In the genomic region with DNA sequence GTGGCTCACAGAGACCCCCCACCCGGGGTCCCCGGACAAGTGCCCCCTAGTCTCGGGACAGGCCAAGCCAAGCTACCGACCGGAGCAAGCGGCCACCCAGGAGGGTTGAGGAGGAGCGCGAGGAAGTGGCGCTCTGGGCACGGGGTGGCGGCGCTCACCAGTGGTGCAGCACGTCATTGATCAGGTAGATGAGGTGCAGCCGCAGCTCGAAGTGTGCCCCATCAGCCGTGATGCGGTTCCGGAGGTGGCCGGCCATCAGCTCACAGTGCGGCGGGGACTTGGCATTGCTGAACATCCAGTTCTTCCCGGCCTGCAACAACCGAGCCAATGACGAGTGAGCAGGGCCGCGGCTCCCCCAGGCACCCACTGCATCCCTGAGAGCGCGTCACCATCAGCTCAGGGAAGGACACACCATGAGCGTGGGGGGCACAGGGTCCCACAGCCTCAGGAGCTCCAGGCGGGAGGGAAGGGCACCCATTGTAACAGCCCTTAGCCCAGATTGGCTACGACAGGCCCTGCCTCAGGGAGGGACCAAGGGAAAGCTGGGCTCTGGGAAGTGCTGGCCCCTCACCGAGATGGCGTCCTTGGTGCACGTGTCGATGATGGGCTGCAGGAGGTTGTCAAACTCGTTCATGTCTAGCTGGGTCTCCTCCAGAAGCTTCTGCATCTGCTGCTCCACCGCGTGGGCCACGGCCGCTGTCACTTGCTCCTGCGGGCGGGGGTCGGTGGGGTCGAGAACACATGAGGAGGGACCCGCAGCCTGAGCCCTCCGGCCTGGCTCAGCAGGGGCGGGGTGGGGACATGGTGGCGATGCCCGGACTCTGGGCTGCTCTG, we compare ENCODE assay signal across 2 cellular contexts.
TF ChIP-seq lines count a peak whose summit lies in the region.

No MANE protein-coding gene starts in this region.

TF ChIP-seq in HEK293, 187 proteins besides CTCF, POLR2A, EP300 and RAD21:
- TF ChIP-seq ZNF2 (tag by site-specific recombination; IDR thresholded peaks at IDR 0.05) (no peak), ZNF341 (tag by site-specific recombination; IDR thresholded peaks at IDR 0.05; ENCODE audit: low read depth) (peak; percentile 66), ZNF707 (tag by site-specific recombination; IDR thresholded peaks at IDR 0.05) (no peak), ZNF48 (tag by site-specific recombination; IDR thresholded peaks at IDR 0.05) (no peak), ZBTB48 (tag by site-specific recombination; IDR thresholded peaks at IDR 0.05) (no peak)
- TF ChIP-seq, protein P1, sequence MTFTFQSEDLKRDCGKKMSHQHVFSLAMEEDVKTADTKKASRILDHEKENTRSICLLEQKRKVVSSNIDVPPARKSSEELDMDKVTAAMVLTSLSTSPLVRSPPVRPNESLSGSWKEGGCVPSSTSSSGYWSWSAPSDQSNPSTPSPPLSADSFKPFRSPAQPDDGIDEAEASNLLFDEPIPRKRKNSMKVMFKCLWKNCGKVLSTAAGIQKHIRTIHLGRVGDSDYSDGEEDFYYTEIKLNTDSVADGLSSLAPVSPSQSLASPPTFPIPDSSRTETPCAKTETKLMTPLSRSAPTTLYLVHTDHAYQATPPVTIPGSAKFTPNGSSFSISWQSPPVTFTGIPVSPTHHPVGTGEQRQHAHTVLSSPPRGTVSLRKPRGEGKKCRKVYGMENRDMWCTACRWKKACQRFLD (tag by site-specific recombination; IDR thresholded peaks at IDR 0.05), result no peak

TF ChIP-seq in K562, 482 proteins besides CTCF, POLR2A, EP300 and RAD21:
- TF ChIP-seq, protein P2, sequence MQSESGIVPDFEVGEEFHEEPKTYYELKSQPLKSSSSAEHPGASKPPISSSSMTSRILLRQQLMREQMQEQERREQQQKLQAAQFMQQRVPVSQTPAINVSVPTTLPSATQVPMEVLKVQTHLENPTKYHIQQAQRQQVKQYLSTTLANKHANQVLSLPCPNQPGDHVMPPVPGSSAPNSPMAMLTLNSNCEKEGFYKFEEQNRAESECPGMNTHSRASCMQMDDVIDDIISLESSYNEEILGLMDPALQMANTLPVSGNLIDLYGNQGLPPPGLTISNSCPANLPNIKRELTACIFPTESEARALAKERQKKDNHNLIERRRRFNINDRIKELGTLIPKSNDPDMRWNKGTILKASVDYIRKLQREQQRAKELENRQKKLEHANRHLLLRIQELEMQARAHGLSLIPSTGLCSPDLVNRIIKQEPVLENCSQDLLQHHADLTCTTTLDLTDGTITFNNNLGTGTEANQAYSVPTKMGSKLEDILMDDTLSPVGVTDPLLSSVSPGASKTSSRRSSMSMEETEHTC (IDR thresholded peaks at IDR 0.05), result no peak
- TF ChIP-seq ATF7 (IDR thresholded peaks at IDR 0.05) (no peak), FOXP1 (CRISPR knock-in tag; IDR thresholded peaks at IDR 0.05) (no peak), U2AF2 (optimal IDR thresholded peaks at IDR 0.05; ENCODE audit: low read depth, low read length) (no peak), POLR2G (IDR thresholded peaks at IDR 0.05; ENCODE audit: low read depth, low read length) (peak; percentile 62; the same call in 1 of the 2 replicates), RBFOX2 (IDR thresholded peaks at IDR 0.05; ENCODE audit: low read depth, low read length) (peak; percentile 63)
- TF ChIP-seq, protein P3, sequence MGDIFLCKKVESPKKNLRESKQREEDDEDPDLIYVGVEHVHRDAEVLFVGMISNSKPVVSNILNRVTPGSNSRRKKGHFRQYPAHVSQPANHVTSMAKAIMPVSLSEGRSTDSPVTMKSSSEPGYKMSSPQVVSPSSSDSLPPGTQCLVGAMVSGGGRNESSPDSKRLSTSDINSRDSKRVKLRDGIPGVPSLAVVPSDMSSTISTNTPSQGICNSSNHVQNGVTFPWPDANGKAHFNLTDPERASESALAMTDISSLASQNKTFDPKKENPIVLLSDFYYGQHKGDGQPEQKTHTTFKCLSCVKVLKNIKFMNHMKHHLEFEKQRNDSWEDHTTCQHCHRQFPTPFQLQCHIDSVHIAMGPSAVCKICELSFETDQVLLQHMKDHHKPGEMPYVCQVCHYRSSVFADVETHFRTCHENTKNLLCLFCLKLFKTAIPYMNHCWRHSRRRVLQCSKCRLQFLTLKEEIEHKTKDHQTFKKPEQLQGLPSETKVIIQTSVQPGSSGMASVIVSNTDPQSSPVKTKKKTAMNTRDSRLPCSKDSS (IDR thresholded peaks at IDR 0.05; ENCODE audit: low read depth, partially characterized antibody), result no peak
- TF ChIP-seq, protein P4, sequence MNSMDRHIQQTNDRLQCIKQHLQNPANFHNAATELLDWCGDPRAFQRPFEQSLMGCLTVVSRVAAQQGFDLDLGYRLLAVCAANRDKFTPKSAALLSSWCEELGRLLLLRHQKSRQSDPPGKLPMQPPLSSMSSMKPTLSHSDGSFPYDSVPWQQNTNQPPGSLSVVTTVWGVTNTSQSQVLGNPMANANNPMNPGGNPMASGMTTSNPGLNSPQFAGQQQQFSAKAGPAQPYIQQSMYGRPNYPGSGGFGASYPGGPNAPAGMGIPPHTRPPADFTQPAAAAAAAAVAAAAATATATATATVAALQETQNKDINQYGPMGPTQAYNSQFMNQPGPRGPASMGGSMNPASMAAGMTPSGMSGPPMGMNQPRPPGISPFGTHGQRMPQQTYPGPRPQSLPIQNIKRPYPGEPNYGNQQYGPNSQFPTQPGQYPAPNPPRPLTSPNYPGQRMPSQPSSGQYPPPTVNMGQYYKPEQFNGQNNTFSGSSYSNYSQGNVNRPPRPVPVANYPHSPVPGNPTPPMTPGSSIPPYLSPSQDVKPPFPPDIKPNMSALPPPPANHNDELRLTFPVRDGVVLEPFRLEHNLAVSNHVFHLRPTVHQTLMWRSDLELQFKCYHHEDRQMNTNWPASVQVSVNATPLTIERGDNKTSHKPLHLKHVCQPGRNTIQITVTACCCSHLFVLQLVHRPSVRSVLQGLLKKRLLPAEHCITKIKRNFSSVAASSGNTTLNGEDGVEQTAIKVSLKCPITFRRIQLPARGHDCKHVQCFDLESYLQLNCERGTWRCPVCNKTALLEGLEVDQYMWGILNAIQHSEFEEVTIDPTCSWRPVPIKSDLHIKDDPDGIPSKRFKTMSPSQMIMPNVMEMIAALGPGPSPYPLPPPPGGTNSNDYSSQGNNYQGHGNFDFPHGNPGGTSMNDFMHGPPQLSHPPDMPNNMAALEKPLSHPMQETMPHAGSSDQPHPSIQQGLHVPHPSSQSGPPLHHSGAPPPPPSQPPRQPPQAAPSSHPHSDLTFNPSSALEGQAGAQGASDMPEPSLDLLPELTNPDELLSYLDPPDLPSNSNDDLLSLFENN (IDR thresholded peaks at IDR 0.05; ENCODE audit: low read depth in 2 of 2, low read length in 2 of 2), result no peak
